8 cellular contexts compared by ENCODE assay signal in the genomic region with DNA sequence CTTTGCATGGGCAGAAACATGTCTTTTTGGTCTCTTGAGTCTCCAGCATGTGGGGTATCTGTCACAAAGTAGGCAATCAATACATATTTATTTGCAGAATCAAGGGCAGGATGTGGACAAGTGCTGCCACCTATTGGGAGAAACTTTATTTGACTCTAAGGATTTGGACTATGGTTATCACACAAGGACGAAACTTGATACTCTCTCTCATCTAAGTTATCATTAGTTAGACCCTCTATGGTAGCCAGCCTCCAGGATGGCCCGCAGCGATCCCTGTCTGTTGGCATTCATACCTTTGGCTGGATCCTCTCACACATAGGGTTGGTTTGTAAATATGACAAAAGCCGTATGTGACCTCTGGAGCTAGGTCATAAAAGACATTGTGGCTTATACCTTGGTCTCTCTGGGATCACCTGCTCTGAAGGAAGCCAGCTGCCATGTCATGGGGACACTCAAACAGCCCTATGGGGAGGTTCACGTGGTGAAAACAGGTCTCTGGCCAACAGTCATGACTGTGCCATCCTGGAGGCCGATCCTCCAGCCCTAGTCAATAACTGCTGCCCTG. TPM values are rescaled to one million over a fixed set of nuclear protein-coding genes. Genes with fewer than 3 reads are reported as not detected.
DNase-seq lines count a peak whose midpoint lies in the region; ATAC-seq and TF ChIP-seq lines count a peak whose summit lies in the region.

No MANE protein-coding gene starts in this region.

- H3K27me3 ChIP-seq in KMS-11 (ENCODE audit: insufficient read depth, low read depth) (no peaks in the 10 kb centered on the region), adipocyte (replicated peaks; ENCODE audit: control insufficient read depth, insufficient read depth, low read length) (no peaks in the 10 kb centered on the region), right cardiac atrium (ENCODE audit: control insufficient read depth, insufficient read depth) (no peaks in the 10 kb centered on the region)

- 31% methylated on average over 6 of the region's 6 CpGs for WGBS in right cardiac atrium

- peaks cover 26% of the 10 kb centered on the region for H3K4me1 ChIP-seq in KMS-11 (ENCODE audit: low read depth, poor library complexity, severe bottlenecking)
- H3K4me1 ChIP-seq in adipocyte (ENCODE audit: control insufficient read depth, insufficient read depth, low read length), result peaks cover 25% of the 10 kb centered on the region
- H3K4me1 ChIP-seq in right cardiac atrium (ENCODE audit: control insufficient read depth, insufficient read depth, low read length), result peaks cover 7% of the 10 kb centered on the region

- TF ChIP-seq CTCF in KMS-11 (conservative IDR thresholded peaks at IDR 0.05; ENCODE audit: low read depth, low read length), result peak; percentile 91

- intact Hi-C loops in right cardiac atrium (cut with DNase I), result loop anchor here in 1 of 4 donors (10.0 kb wide), 1 partner anchor 59 kb away; the partner anchor contains the start of gene RTCB

- H2AFZ ChIP-seq in KMS-11 (ENCODE audit: low read depth), result peak overlapping the region; percentile 91

- H3K9ac ChIP-seq in KMS-11, result peak overlapping the region; percentile 92; the same call in 1 of the 2 replicates
- H3K9ac ChIP-seq in adipocyte (ENCODE audit: low read length), result peak overlapping the region; percentile 98

- peaks cover 33% of the 10 kb centered on the region for H3K79me2 ChIP-seq in KMS-11 (ENCODE audit: insufficient read depth, low read depth)

- H3K4me3 ChIP-seq in KMS-11 (IDR thresholded peaks at IDR 0.05; ENCODE audit: insufficient read depth, low read depth, low read length) (no peak overlapping the region), adipocyte (ENCODE audit: low read length) (peak overlapping the region; percentile 84), right cardiac atrium (ENCODE audit: low read length) (no peak overlapping the region)

- peak in 1 of 2 donors; percentile 3 for ATAC-seq in right cardiac atrium
- no peak for ATAC-seq in HG03520 (IDR thresholded peaks at IDR 0.05; ENCODE audit: unreplicated experiment)
- ATAC-seq in GM19397 (IDR thresholded peaks at IDR 0.05; ENCODE audit: unreplicated experiment), result no peak

- peak; percentile 61 for DNase-seq in EH (ENCODE audit: low read depth)
- peak; percentile 56 for DNase-seq in RPMI8226
- peak; percentile 85 for DNase-seq in adipocyte (ENCODE audit: low read depth)
- peak in 2 of 3 donors; percentile 13 to 50 for DNase-seq in right cardiac atrium
- peak; percentile 77 for DNase-seq in putamen (ENCODE audit: low spot score)

- H3K4me2 ChIP-seq in KMS-11, result peak overlapping the region; percentile 70

- H3K27ac ChIP-seq in KMS-11, result peak overlapping the region; percentile 86
- peak overlapping the region; percentile 39 for H3K27ac ChIP-seq in right cardiac atrium (ENCODE audit: low read length)

- H3K9me3 ChIP-seq in adipocyte (ENCODE audit: control insufficient read depth, low read length) (no peaks in the 10 kb centered on the region), right cardiac atrium (ENCODE audit: control insufficient read depth, low read length) (no peaks in the 10 kb centered on the region)

- H4K20me1 ChIP-seq in KMS-11 (ENCODE audit: insufficient read depth), result peaks cover 10% of the 10 kb centered on the region; the same call in 1 of the 2 replicates

- no peaks in the 10 kb centered on the region for H3K36me3 ChIP-seq in KMS-11 (ENCODE audit: insufficient read depth)
- no peaks in the 10 kb centered on the region for H3K36me3 ChIP-seq in adipocyte (ENCODE audit: control insufficient read depth, insufficient read depth, low read length, severe bottlenecking)

RNA-seq across cellular contexts. Expression of gene FBXO7, which starts 1.1 kb away (rescaled TPM):
- 10 to 100 TPM; 45.3 to 52.9 (median 49.3) TPM for total RNA-seq in right cardiac atrium
- polyA plus RNA-seq in right cardiac atrium, result 38.0 TPM

RNA-seq across cellular contexts. Expression of gene BPIFC, which starts 9.2 kb away (rescaled TPM):
- total RNA-seq in right cardiac atrium, result not detected
- polyA plus RNA-seq in right cardiac atrium, result not detected

Comparison
In these comparisons a context has a peak if more than half of its experiments do, and no peak if none do; other contexts are left out.
1. DNase-seq: peak in every context shown above with its lines; median percentile 85 in adipocyte; 77 in putamen; 61 in EH; 56 in RPMI8226; 32 in right cardiac atrium.